Comparison of ENCODE assay signal across 15 cellular contexts in the genomic region with DNA sequence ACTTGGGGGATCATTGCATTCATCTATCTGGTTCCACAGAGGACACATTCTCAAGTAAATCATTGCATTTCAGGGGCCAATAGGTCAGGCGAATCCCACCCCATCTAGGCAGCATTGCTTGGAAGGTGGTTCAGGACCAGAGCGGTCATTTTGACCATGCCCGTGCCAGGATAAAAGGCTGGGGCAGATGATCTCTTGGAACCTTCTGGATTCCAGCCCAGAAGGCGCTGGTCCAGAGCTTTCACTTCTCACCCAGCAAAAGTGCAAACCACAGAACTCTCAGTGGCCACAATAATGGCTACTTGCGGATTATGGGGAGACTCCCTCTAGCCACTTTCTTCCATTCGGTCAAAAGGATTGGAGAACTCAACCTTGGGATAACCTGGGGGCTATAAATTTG. TPM values are rescaled to one million over a fixed set of nuclear protein-coding genes. Genes with fewer than 3 reads are reported as not detected.
DNase-seq lines count a peak whose midpoint lies in the region; ATAC-seq lines count a peak whose summit lies in the region.
"Had no signal": no experiment of that assay in that cellular context is flagged by ENCODE, and none has a peak within 500 bp of the region (broad histone marks: within the 10 kb centered on the region; RNA-seq: fewer than 3 reads in every experiment).

No MANE protein-coding gene starts in this region.

- ATAC-seq in Right ventricle myocardium inferior (no peak), HG03342 (IDR thresholded peaks at IDR 0.05; ENCODE audit: unreplicated experiment) (no peak)
- ATAC-seq: A549; CD8-positive, alpha-beta T cell had no signal

- DNase-seq in cardiac septum (ENCODE audit: low spot score) (peak; percentile 36), Right ventricle myocardium inferior (ENCODE audit: missing footprints) (no peak), glomerular visceral epithelial cell (ENCODE audit: extremely low spot score) (peak; percentile 38), renal cortical epithelial cell (ENCODE audit: low read depth) (peak; percentile 58), posterior vena cava (ENCODE audit: low spot score) (no peak), NCI-H1105 treated with DMSO at 0.1 percent for 48 hours (lab: John Stamatoyannopoulos, UW) (no peak)
- DNase-seq: Calu3; CD8-positive, alpha-beta T cell; DMS79 treated with DMSO at 0.1 percent for 48 hours; GF-D8 had no signal

- intact Hi-C loops in cardiac septum (cut with DNase I), result no loop called here
- intact Hi-C loops in Right ventricle myocardium inferior (cut with DNase I), result no loop called here
- intact Hi-C loops in posterior vena cava (cut with DNase I), result no loop called here

RNA-seq across cellular contexts. Expression of gene KRT85, which starts 0.6 kb away (rescaled TPM):
- total RNA-seq in cardiac septum (not detected), Right ventricle myocardium inferior (not detected), renal cortical epithelial cell (not detected in 2 replicates), posterior vena cava (not detected)
- total RNA-seq: Calu3; CD8-positive, alpha-beta T cell; H1; H9; HT-29 had no signal

RNA-seq across cellular contexts. Expression of gene KRT84, which starts 17.6 kb away (rescaled TPM):
- not detected for total RNA-seq in cardiac septum
- not detected for total RNA-seq in Right ventricle myocardium inferior
- not detected in 2 replicates for total RNA-seq in renal cortical epithelial cell
- not detected for total RNA-seq in posterior vena cava
- total RNA-seq: Calu3; CD8-positive, alpha-beta T cell; H1; H9; HT-29 had no signal

RNA-seq across cellular contexts. Expression of gene KRT82, which starts 38.3 kb away (rescaled TPM):
- total RNA-seq in cardiac septum (not detected), Right ventricle myocardium inferior (not detected), renal cortical epithelial cell (not detected in 2 replicates), posterior vena cava (not detected)
- total RNA-seq: Calu3; CD8-positive, alpha-beta T cell; H1; H9; HT-29 had no signal

RNA-seq across cellular contexts. Expression of gene KRT83, which starts 46.7 kb away (rescaled TPM):
- total RNA-seq in cardiac septum (not detected), Right ventricle myocardium inferior (not detected), renal cortical epithelial cell (not detected in 2 replicates), posterior vena cava (not detected)
- total RNA-seq: Calu3; CD8-positive, alpha-beta T cell; H1; H9 had no signal

Comparison
In these comparisons a context has a peak if more than half of its experiments do, and no peak if none do; other contexts are left out.
1. DNase-seq: peak in cardiac septum (single experiment), glomerular visceral epithelial cell (single experiment) and renal cortical epithelial cell (single experiment); none in Right ventricle myocardium inferior (single experiment), posterior vena cava (single experiment) and NCI-H1105 treated with DMSO at 0.1 percent for 48 hours (single experiment).